ENCODE assay signal across 7 cellular contexts in genomic region chr19:49812997-49813861, GRCh38. TPM values are rescaled to one million over a fixed set of nuclear protein-coding genes. Genes with fewer than 3 reads are reported as not detected.
DNase-seq lines count a peak whose midpoint lies in the region; ATAC-seq, FAIRE-seq and TF ChIP-seq lines count a peak whose summit lies in the region.

A gene with protein sequence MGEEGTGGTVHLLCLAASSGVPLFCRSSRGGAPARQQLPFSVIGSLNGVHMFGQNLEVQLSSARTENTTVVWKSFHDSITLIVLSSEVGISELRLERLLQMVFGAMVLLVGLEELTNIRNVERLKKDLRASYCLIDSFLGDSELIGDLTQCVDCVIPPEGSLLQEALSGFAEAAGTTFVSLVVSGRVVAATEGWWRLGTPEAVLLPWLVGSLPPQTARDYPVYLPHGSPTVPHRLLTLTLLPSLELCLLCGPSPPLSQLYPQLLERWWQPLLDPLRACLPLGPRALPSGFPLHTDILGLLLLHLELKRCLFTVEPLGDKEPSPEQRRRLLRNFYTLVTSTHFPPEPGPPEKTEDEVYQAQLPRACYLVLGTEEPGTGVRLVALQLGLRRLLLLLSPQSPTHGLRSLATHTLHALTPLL (minus strand): TSS chr19:49813292. CDS start chr19:49813106, 186 bp downstream.

- H3K9ac ChIP-seq in keratinocyte (ENCODE audit: control insufficient read depth, extremely low read depth, insufficient read depth, low read length), result peak within 1 kb of the TSS; percentile 87

- H3K4me1 ChIP-seq in keratinocyte (ENCODE audit: control insufficient read depth, extremely low read depth, insufficient read depth, low read length), result peaks cover 25% of the 10 kb centered on the region

- peak within 1 kb of the TSS; percentile 95 for H3K4me2 ChIP-seq in keratinocyte (ENCODE audit: control insufficient read depth, extremely low read depth, insufficient read depth, low read depth, low read length)

- no peaks in the 10 kb centered on the region for H3K36me3 ChIP-seq in keratinocyte (ENCODE audit: control insufficient read depth in 2 of 2, extremely low read depth in 1 of 2, insufficient read depth in 2 of 2, low read length in 2 of 2)

- TF ChIP-seq CTCF in keratinocyte (optimal IDR thresholded peaks at IDR 0.05 in 1 of 3, IDR thresholded peaks at IDR 0.05 in 1 of 3, conservative IDR thresholded peaks at IDR 0.05 in 1 of 3; ENCODE audit: extremely low read depth in 1 of 3, insufficient read depth in 2 of 3, low read length in 3 of 3), result peak in 2 of 3 experiments; percentile 5 to 11

- FAIRE-seq in GM18507 (lab: Jason Lieb, UNC) (peak; percentile 97), keratinocyte (lab: Jason Lieb, UNC) (peak; percentile 88)

- ATAC-seq in HG03280 (IDR thresholded peaks at IDR 0.05; ENCODE audit: unreplicated experiment), result peak; percentile 47

- peak within 1 kb of the TSS; percentile 96 for H3K27ac ChIP-seq in keratinocyte (ENCODE audit: control insufficient read depth, insufficient read depth, low read length)

- H3K79me2 ChIP-seq in keratinocyte (ENCODE audit: control insufficient read depth, insufficient read depth, low read length), result peaks cover 1% of the 10 kb centered on the region

- H3K4me3 ChIP-seq in keratinocyte (ENCODE audit: control insufficient read depth in 2 of 3, extremely low read depth in 1 of 3, insufficient read depth in 2 of 3, low read depth in 1 of 3, low read length in 3 of 3), result peak within 1 kb of the TSS; percentile 54 to 97 (median 97)

- H3K27me3 ChIP-seq in keratinocyte (ENCODE audit: control insufficient read depth, extremely low read depth, insufficient read depth, low read length), result no peaks in the 10 kb centered on the region

- no peaks in the 10 kb centered on the region for H3K9me1 ChIP-seq in keratinocyte (ENCODE audit: control insufficient read depth, extremely low read depth, insufficient read depth, low read length)

- DNase-seq in GM18507 (ENCODE audit: extremely low spot score, insufficient read length, low read depth), result peak; percentile 78
- DNase-seq in NCI-H460 (ENCODE audit: extremely low read depth, low read depth), result peak; percentile 92
- DNase-seq in activated CD4-positive, alpha-beta T cell treated with anti-CD3 and anti-CD28 coated beads for 24 hours (ENCODE audit: low read depth in 2 of 2), result peak; percentile 76 to 85
- peak; percentile 96 for DNase-seq in cerebellum (ENCODE audit: low spot score)
- peak; percentile 80 for DNase-seq in keratinocyte (ENCODE audit: low read depth, low spot score)
- DNase-seq in stimulated activated CD4-positive, alpha-beta T cell treated with anti-CD3 and anti-CD28 coated beads, Interleukin-12 subunit alpha, Interleukin-12 subunit beta, amount 100 ng/mL, for 48 hours (ENCODE audit: low read depth in 2 of 3, low spot score in 1 of 3), result peak; percentile 84 to 89 (median 88)

- dilution Hi-C loops in keratinocyte (cut with MboI; ENCODE audit: extremely low pct_ligation_motif_present, low sequenced_read_pairs), result no loop called here

- H2AFZ ChIP-seq in keratinocyte (ENCODE audit: control insufficient read depth, low read length), result peak within 1 kb of the TSS; percentile 98

- H3K9me3 ChIP-seq in keratinocyte (ENCODE audit: control insufficient read depth, low read depth, low read length), result no peaks in the 10 kb centered on the region

- no peaks in the 10 kb centered on the region for H4K20me1 ChIP-seq in keratinocyte (ENCODE audit: control insufficient read depth, extremely low read depth, insufficient read depth, low read length)

RNA-seq across cellular contexts. Expression of the gene that starts here (rescaled TPM):
- 0.14 and 1.0 TPM in 2 replicates for total RNA-seq in NCI-H460 (2014; rRNA removed; shearing (Covaris generic))
- polyA plus RNA-seq in NCI-H460 (2014; cell fraction: nucleus; rRNA removed), result 0.76 TPM in 1 of 2 replicates, not detected in the other
- total RNA-seq in cerebellum, result 15.3 TPM
- polyA plus RNA-seq in keratinocyte, result 2.6 to 4.7 TPM (median 3.7 TPM) in 3 replicates
- polyA plus RNA-seq in keratinocyte (2011; ENCODE audit: low read depth), result 1.1 TPM
- polyA plus RNA-seq in keratinocyte (2011; cell fraction: cytosol; rRNA removed), result 2.1 and 4.0 TPM in 2 replicates
- 3.8 and 4.3 TPM in 2 replicates for polyA plus RNA-seq in keratinocyte (2011; cell fraction: nucleus; rRNA removed)
- 3.8 and 5.1 TPM in 2 replicates for polyA plus RNA-seq in keratinocyte (2012; ENCODE audit: low replicate concordance)
- 1.9 to 4.9 TPM (median 2.9 TPM) in 3 replicates for polyA minus RNA-seq in keratinocyte
- polyA minus RNA-seq in keratinocyte (2011; cell fraction: cytosol; rRNA and poly(A)+ RNA removed), result 3.6 TPM
- 0.74 and 4.3 TPM in 2 replicates for polyA minus RNA-seq in keratinocyte (2011; cell fraction: nucleus; rRNA and poly(A)+ RNA removed)

Comparison
In these comparisons a context has a peak if more than half of its experiments do, and no peak if none do; other contexts are left out.
1. Peak in every context shown above with its lines: DNase-seq, ATAC-seq, H3K4me3 ChIP-seq and H3K27ac ChIP-seq.